ENCODE assay signal across 8 cellular contexts in the genomic region with DNA sequence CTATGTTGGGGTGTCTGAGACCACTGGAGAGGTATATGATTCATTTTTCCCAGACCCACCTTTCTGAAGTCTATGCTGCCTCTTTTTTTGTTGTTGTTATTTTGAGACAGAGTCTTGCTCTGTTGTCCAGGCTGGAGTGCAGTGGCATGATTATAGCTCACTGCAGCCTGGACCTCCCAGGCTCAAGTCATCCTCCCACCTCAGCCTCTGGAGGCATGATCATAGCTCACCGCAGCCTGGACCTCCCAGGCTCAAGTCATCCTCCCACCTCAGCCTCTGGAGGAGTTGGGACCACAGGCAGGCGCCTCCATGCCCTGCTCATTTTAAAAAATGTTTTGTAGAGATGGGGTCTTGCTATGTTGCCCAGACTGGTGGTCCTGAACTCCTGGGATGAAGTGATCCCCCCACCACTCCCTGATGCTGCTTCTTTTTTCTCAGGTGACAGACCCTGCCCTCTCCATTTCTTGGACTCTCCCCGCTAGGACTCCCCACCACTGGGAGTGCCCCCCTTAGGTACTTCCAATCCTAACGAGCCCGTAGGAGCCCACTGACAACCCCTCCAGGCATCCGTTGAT. TPM values are rescaled to one million over a fixed set of nuclear protein-coding genes. Genes with fewer than 3 reads are reported as not detected.
DNase-seq lines count a peak whose midpoint lies in the region; TF ChIP-seq lines count a peak whose summit lies in the region.

No MANE protein-coding gene starts in this region.

- H3K79me1 ChIP-seq in mesendoderm (ENCODE audit: low read length), result peaks cover 6% of the 10 kb centered on the region

- peak overlapping the region; percentile 90 for H3K56ac ChIP-seq in mesendoderm (ENCODE audit: low read length)

- H3K4me3 Mint-ChIP-seq in activated naive CD4-positive, alpha-beta T cell treated with anti-CD3 and anti-CD28 coated beads, Interleukin-2, amount 50 U/mL, for 24 hours, result peak overlapping the region; percentile 88
- H3K4me3 Mint-ChIP-seq in brain, result peak overlapping the region; percentile 92 to 99 (median 94)

- H3K4me1 ChIP-seq in mesendoderm (ENCODE audit: control insufficient read depth, low read depth, low read length) (peaks cover 4% of the 10 kb centered on the region), urinary bladder (ENCODE audit: insufficient read depth) (no peaks in the 10 kb centered on the region)

- H3K4me2 ChIP-seq in mesendoderm (ENCODE audit: low read length), result peak overlapping the region; percentile 91

- peak overlapping the region; percentile 85 for H3K9ac ChIP-seq in mesendoderm (ENCODE audit: low read length)

- no peak for DNase-seq in activated naive CD4-positive, alpha-beta T cell treated with anti-CD3 and anti-CD28 coated beads, Interleukin-2, amount 50 U/mL, for 16 hours
- no peak for DNase-seq in mesendoderm
- no peak for DNase-seq in head of caudate nucleus
- DNase-seq in D341Med (ENCODE audit: low spot score), result no peak
- DNase-seq in HuH-7.5 (ENCODE audit: low spot score), result no peak

- H3K18ac ChIP-seq in mesendoderm (ENCODE audit: low read length), result no peak overlapping the region

- H3K4ac ChIP-seq in mesendoderm (ENCODE audit: low read depth, low read length), result peak overlapping the region; percentile 49

- H2BK120ac ChIP-seq in mesendoderm (ENCODE audit: low read depth, low read length), result no peak overlapping the region

- H2BK15ac ChIP-seq in mesendoderm (replicated peaks; ENCODE audit: low read depth), result no peak overlapping the region

- no peak overlapping the region for H2AK5ac ChIP-seq in mesendoderm (ENCODE audit: low read length)

- no peak overlapping the region for H3K27ac ChIP-seq in mesendoderm (ENCODE audit: low read depth, low read length)
- no peak overlapping the region for H3K27ac ChIP-seq in urinary bladder (ENCODE audit: low read depth)

- WGBS in mesendoderm (ENCODE audit: extremely low coverage, insufficient coverage, low lambda C conversion rate), result no CpG with 5 or more reads among the region's 6 CpGs
- 36% methylated on average over 6 of the region's 6 CpGs for WGBS in urinary bladder

- no peaks in the 10 kb centered on the region for H3K27me3 ChIP-seq in mesendoderm (ENCODE audit: insufficient read depth, low read length, poor library complexity)

- peak overlapping the region; percentile 84 for H3K27ac Mint-ChIP-seq in activated naive CD4-positive, alpha-beta T cell treated with anti-CD3 and anti-CD28 coated beads, Interleukin-2, amount 50 U/mL, for 24 hours
- H3K27ac Mint-ChIP-seq in brain, result peak overlapping the region; percentile 60 to 92 (median 89)

- no peak overlapping the region for H3K4me3 ChIP-seq in mesendoderm (ENCODE audit: low read length)
- peak overlapping the region; percentile 96 for H3K4me3 ChIP-seq in urinary bladder (ENCODE audit: low read depth, low read length)

- no peak overlapping the region for H4K5ac ChIP-seq in mesendoderm (ENCODE audit: low read length)

- intact Hi-C loops in head of caudate nucleus (cut with DNase I), result loop anchor here (10.0 kb wide), 1 partner anchor 131 kb away; a partner anchor contains a TSS

- no peaks in the 10 kb centered on the region for H3K36me3 ChIP-seq in mesendoderm (ENCODE audit: control insufficient read depth, insufficient read depth, low read length)
- no peaks in the 10 kb centered on the region for H3K36me3 ChIP-seq in urinary bladder (ENCODE audit: insufficient read depth)

- no peaks in the 10 kb centered on the region for H3K9me3 Mint-ChIP-seq in activated naive CD4-positive, alpha-beta T cell treated with anti-CD3 and anti-CD28 coated beads, Interleukin-2, amount 50 U/mL, for 24 hours
- peaks cover 0 to 4% (median 0%) of the 10 kb centered on the region in 5 experiments for H3K9me3 Mint-ChIP-seq in brain

- H3K36me3 Mint-ChIP-seq in activated naive CD4-positive, alpha-beta T cell treated with anti-CD3 and anti-CD28 coated beads, Interleukin-2, amount 50 U/mL, for 24 hours, result peaks cover 2% of the 10 kb centered on the region
- peaks cover 17% of the 10 kb centered on the region for H3K36me3 Mint-ChIP-seq in brain

- no peaks in the 10 kb centered on the region for H3K27me3 Mint-ChIP-seq in activated naive CD4-positive, alpha-beta T cell treated with anti-CD3 and anti-CD28 coated beads, Interleukin-2, amount 50 U/mL, for 24 hours
- peaks cover 16% of the 10 kb centered on the region for H3K27me3 Mint-ChIP-seq in brain

- peaks cover 19% of the 10 kb centered on the region for H3K79me2 ChIP-seq in mesendoderm (ENCODE audit: control insufficient read depth, insufficient read depth, low read length)

- no peak overlapping the region for H2BK5ac ChIP-seq in mesendoderm (ENCODE audit: low read length)

- H3K4me1 Mint-ChIP-seq in activated naive CD4-positive, alpha-beta T cell treated with anti-CD3 and anti-CD28 coated beads, Interleukin-2, amount 50 U/mL, for 24 hours, result peaks cover 31% of the 10 kb centered on the region
- peaks cover 32% of the 10 kb centered on the region for H3K4me1 Mint-ChIP-seq in brain

- H4K8ac ChIP-seq in mesendoderm (ENCODE audit: low read depth, low read length), result no peak overlapping the region

- H3K23ac ChIP-seq in mesendoderm (ENCODE audit: low read length), result no peak overlapping the region

- no peak for TF ChIP-seq CTCF in brain (conservative IDR thresholded peaks at IDR 0.05)

RNA-seq across cellular contexts. Expression of a gene that starts 45.3 kb away (rescaled TPM):
- polyA plus RNA-seq in brain (ENCODE audit: insufficient read depth, low read depth, low replicate concordance) (34.0 TPM), urinary bladder (24.2 TPM)
- 13.9 TPM for polyA plus RNA-seq in mesendoderm (2013, experiment 1 of 2)
- polyA plus RNA-seq in mesendoderm (2013, experiment 2 of 2), result 16.4 TPM
- total RNA-seq in urinary bladder, result 20.7 TPM
